ENCODE assay signal across 2 cellular contexts in genomic region chr16:2981899-2982250, GRCh38.
TF ChIP-seq lines count a peak whose summit lies in the region.

No MANE protein-coding gene starts in this region.

TF ChIP-seq in HepG2, 621 proteins besides CTCF, POLR2A, EP300 and RAD21 (continues in another document):
- TF ChIP-seq PHF5A (CRISPR knock-in tag; IDR thresholded peaks at IDR 0.05; ENCODE audit: low read depth, unreplicated experiment) (no peak), SRSF1 (optimal IDR thresholded peaks at IDR 0.05; ENCODE audit: low read depth, low read length) (no peak), ZNF75D (CRISPR knock-in tag; IDR thresholded peaks at IDR 0.05; ENCODE audit: borderline replicate concordance) (0 out of 2 replicates have a peak, but pooled peaks have one; percentile 28), ZNF768 (CRISPR knock-in tag; IDR thresholded peaks at IDR 0.05) (no peak), ZNF18 (CRISPR knock-in tag; IDR thresholded peaks at IDR 0.05; ENCODE audit: insufficient replicate concordance) (peak; percentile 7), CREBL2 (CRISPR knock-in tag; IDR thresholded peaks at IDR 0.05; ENCODE audit: borderline replicate concordance) (no peak), SIX4 (CRISPR knock-in tag; IDR thresholded peaks at IDR 0.05) (no peak), ELK4 (CRISPR knock-in tag; IDR thresholded peaks at IDR 0.05; ENCODE audit: borderline replicate concordance) (no peak), HHEX (CRISPR knock-in tag; IDR thresholded peaks at IDR 0.05) (no peak), ARHGAP35 (CRISPR knock-in tag; IDR thresholded peaks at IDR 0.05; ENCODE audit: borderline replicate concordance) (0 out of 2 replicates have a peak, but pooled peaks have one; percentile 8), THAP7 (CRISPR knock-in tag; IDR thresholded peaks at IDR 0.05) (peak; percentile 59; the same call in 1 of the 2 replicates), GMEB2 (CRISPR knock-in tag; IDR thresholded peaks at IDR 0.05; ENCODE audit: low read depth) (no peak), CBX1 (IDR thresholded peaks at IDR 0.05; ENCODE audit: low read depth) (no peak), FOXM1 (CRISPR knock-in tag; IDR thresholded peaks at IDR 0.05) (no peak), ZNF549 (CRISPR knock-in tag; IDR thresholded peaks at IDR 0.05) (no peak), ZFP91 (CRISPR knock-in tag; IDR thresholded peaks at IDR 0.05; ENCODE audit: borderline replicate concordance) (no peak), DNMT3B (CRISPR knock-in tag; conservative IDR thresholded peaks at IDR 0.05) (no peak), ZFP1 (CRISPR knock-in tag; IDR thresholded peaks at IDR 0.05) (no peak), SNAI1 (CRISPR knock-in tag; IDR thresholded peaks at IDR 0.05; ENCODE audit: borderline replicate concordance) (no peak), THYN1 (CRISPR knock-in tag; IDR thresholded peaks at IDR 0.05; ENCODE audit: borderline replicate concordance, low read depth) (no peak), ZNF382 (CRISPR knock-in tag; IDR thresholded peaks at IDR 0.05; ENCODE audit: borderline replicate concordance) (no peak), MYC (CRISPR knock-in tag; IDR thresholded peaks at IDR 0.05; ENCODE audit: borderline replicate concordance) (no peak), TIGD3 (CRISPR knock-in tag; IDR thresholded peaks at IDR 0.05; ENCODE audit: borderline replicate concordance) (no peak)

TF ChIP-seq in WTC11, 78 proteins besides CTCF, POLR2A, EP300 and RAD21:
- TF ChIP-seq FOXP1 (CRISPR knock-in tag; IDR thresholded peaks at IDR 0.05; ENCODE audit: borderline replicate concordance) (peak; percentile 49; the same call in 1 of the 2 replicates), ZNF396 (CRISPR knock-in tag; IDR thresholded peaks at IDR 0.05; ENCODE audit: borderline replicate concordance) (no peak), FOXK1 (CRISPR knock-in tag; IDR thresholded peaks at IDR 0.05) (0 out of 2 replicates have a peak, but pooled peaks have one; percentile 17), CBFB (CRISPR knock-in tag; IDR thresholded peaks at IDR 0.05; ENCODE audit: low read depth) (no peak), ATF1 (CRISPR knock-in tag; IDR thresholded peaks at IDR 0.05) (no peak), CREB1 (CRISPR knock-in tag; IDR thresholded peaks at IDR 0.05) (no peak), HMGXB4 (CRISPR knock-in tag; IDR thresholded peaks at IDR 0.05) (no peak), SP1 (CRISPR knock-in tag; conservative IDR thresholded peaks at IDR 0.05) (peak; percentile 42; the same call in 1 of the 2 replicates)
TF ChIP-seq in WTC11: peak in this region for 3.
